In genomic region chr1:159790237-159790917, GRCh38 we compare ENCODE assay signal across 9 cellular contexts. TPM values are rescaled to one million over a fixed set of nuclear protein-coding genes. Genes with fewer than 3 reads are reported as not detected.
DNase-seq lines count a peak whose midpoint lies in the region; ATAC-seq and TF ChIP-seq lines count a peak whose summit lies in the region.
"Had no signal": no experiment of that assay in that cellular context is flagged by ENCODE, and none has a peak within 500 bp of the region (broad histone marks: within the 10 kb centered on the region; RNA-seq: fewer than 3 reads in every experiment).

No MANE protein-coding gene starts in this region.

- no peak overlapping the region for H3K4me2 ChIP-seq in KMS-11

- H4K20me1 ChIP-seq in KMS-11 (ENCODE audit: insufficient read depth), result no peaks in the 10 kb centered on the region

- TF ChIP-seq CTCF in KMS-11 (conservative IDR thresholded peaks at IDR 0.05; ENCODE audit: low read depth, low read length), result peak; percentile 99
- TF ChIP-seq CTCF in mucosa of descending colon (IDR thresholded peaks at IDR 0.05), result peak; percentile 10
- TF ChIP-seq CTCF in vagina (IDR thresholded peaks at IDR 0.05), result peak in 1 of 3 experiments; percentile 35

- H3K79me2 ChIP-seq in KMS-11 (ENCODE audit: insufficient read depth, low read depth), result no peaks in the 10 kb centered on the region

- H3K27me3 ChIP-seq in KMS-11 (ENCODE audit: insufficient read depth, low read depth) (no peaks in the 10 kb centered on the region), vagina (no peaks in the 10 kb centered on the region)

- H3K36me3 ChIP-seq in KMS-11 (ENCODE audit: insufficient read depth) (no peaks in the 10 kb centered on the region), mucosa of descending colon (ENCODE audit: low read depth) (no peaks in the 10 kb centered on the region), vagina (no peaks in the 10 kb centered on the region)

- intact Hi-C loops in mucosa of descending colon (cut with DNase I, micrococcal nuclease) (loop anchor here in 1 of 2 donors (10.0 kb wide), 1 partner anchor 214 kb away; no protein-coding TSS in a partner anchor), vagina (cut with DNase I) (loop anchor here (10.0 kb wide), 1 partner anchor 154 kb away; the partner anchor contains the start of gene IGSF9)

- H3K4me1 ChIP-seq in KMS-11 (ENCODE audit: low read depth, poor library complexity, severe bottlenecking) (no peaks in the 10 kb centered on the region), mucosa of descending colon (ENCODE audit: low read depth) (no peaks in the 10 kb centered on the region), vagina (peaks cover 9% of the 10 kb centered on the region)

- H3K9me3 ChIP-seq in mucosa of descending colon, result no peaks in the 10 kb centered on the region
- H3K9me3 ChIP-seq in vagina, result no peaks in the 10 kb centered on the region

- H3K9ac ChIP-seq in KMS-11, result no peak overlapping the region

- DNase-seq in NCI-H1436 (lab: John Stamatoyannopoulos, UW), result peak; percentile 22
- DNase-seq in NCI-H1436 treated with DMSO at 0.1 percent for 48 hours (lab: John Stamatoyannopoulos, UW), result no peak
- peak; percentile 31 for DNase-seq in astrocyte of the hippocampus (ENCODE audit: low read depth, low spot score)
- DNase-seq in mucosa of descending colon, result peak in 1 of 3 donors; percentile 12
- no peak for DNase-seq in vagina (ENCODE audit: extremely low spot score in 2 of 2)
- DNase-seq in cerebellum (ENCODE audit: low spot score), result no peak
- DNase-seq: right cardiac atrium had no signal

- H3K4me3 ChIP-seq in KMS-11 (IDR thresholded peaks at IDR 0.05; ENCODE audit: insufficient read depth, low read depth, low read length), result no peak overlapping the region
- no peak overlapping the region for H3K4me3 ChIP-seq in mucosa of descending colon
- no peak overlapping the region for H3K4me3 ChIP-seq in vagina

- no peak for TF ChIP-seq POLR2A in vagina (IDR thresholded peaks at IDR 0.05)

- no peak overlapping the region for H2AFZ ChIP-seq in KMS-11 (ENCODE audit: low read depth)

- ATAC-seq in mucosa of descending colon, result peak; percentile 54
- no peak for ATAC-seq in GM21723 (IDR thresholded peaks at IDR 0.05; ENCODE audit: unreplicated experiment)

- H3K27ac ChIP-seq in KMS-11 (no peak overlapping the region), vagina (no peak overlapping the region)

RNA-seq across cellular contexts. Expression of gene DUSP23, which starts 9.6 kb away (rescaled TPM):
- total RNA-seq in mucosa of descending colon (10 to 100 TPM; 33.6 to 58.5 (median 48.8) TPM), vagina (106 TPM), cerebellum (12.2 TPM)

RNA-seq across cellular contexts. Expression of gene FCRL6, which starts 11.8 kb away (rescaled TPM):
- total RNA-seq in mucosa of descending colon (under 1 TPM; 0.38 to 0.82 (median 0.41) TPM), vagina (not detected), cerebellum (not detected)

RNA-seq across cellular contexts. Expression of gene SLAMF8, which starts 36.3 kb away (rescaled TPM):
- total RNA-seq in mucosa of descending colon, result 1 to 10 TPM; 1.7 to 8.7 (median 5.9) TPM
- 1.5 TPM for total RNA-seq in vagina
- not detected for total RNA-seq in cerebellum

Comparison
In these comparisons a context has a peak if more than half of its experiments do, and no peak if none do; other contexts are left out.
1. DNase-seq: peak in NCI-H1436 (single experiment) and astrocyte of the hippocampus (single experiment); none in NCI-H1436 treated with DMSO at 0.1 percent for 48 hours (single experiment), vagina (0 of 2) and cerebellum (single experiment).